ENCODE assay signal across 10 cellular contexts in genomic region chr15:50828610-50829206, GRCh38.
DNase-seq lines count a peak whose midpoint lies in the region; ATAC-seq and TF ChIP-seq lines count a peak whose summit lies in the region.
"Had no signal": no experiment of that assay in that cellular context is flagged by ENCODE, and none has a peak within 500 bp of the region (broad histone marks: within the 10 kb centered on the region; RNA-seq: fewer than 3 reads in every experiment).

No MANE protein-coding gene starts in this region.

- no peaks in the 10 kb centered on the region for H3K36me3 ChIP-seq in kidney epithelial cell (ENCODE audit: control insufficient read depth, insufficient read depth, low read length)

- H3K4me3 ChIP-seq in kidney epithelial cell (ENCODE audit: low read depth, low read length): no peak overlapping the region

- H3K27me3 ChIP-seq in kidney epithelial cell (ENCODE audit: control insufficient read depth, insufficient read depth, low read length): no peaks in the 10 kb centered on the region

- ATAC-seq in GM18909 (IDR thresholded peaks at IDR 0.05; ENCODE audit: poor library complexity, unreplicated experiment): no peak
- ATAC-seq in GM21423 (IDR thresholded peaks at IDR 0.05; ENCODE audit: unreplicated experiment): no peak

- peak; percentile 8 for TF ChIP-seq CTCF in kidney epithelial cell (IDR thresholded peaks at IDR 0.05; ENCODE audit: insufficient read depth, low read length, poor library complexity, severe bottlenecking)

- peak; percentile 86 for DNase-seq in A172 (ENCODE audit: low spot score)
- DNase-seq in HS-27A (ENCODE audit: low read depth): peak; percentile 53
- DNase-seq in amniotic stem cell (lab: John Stamatoyannopoulos, UW): peak; percentile 21
- peak; percentile 88 for DNase-seq in kidney epithelial cell (ENCODE audit: low read depth)
- DNase-seq in activated CD4-positive, alpha-beta T cell treated with anti-CD3 and anti-CD28 coated beads, Interleukin-2, amount 50 U/mL, for 1 hour: no peak
- no peak for DNase-seq in activated CD4-positive, alpha-beta T cell treated with anti-CD3 and anti-CD28 coated beads, Interleukin-2, amount 50 U/mL, for 4 hours
- DNase-seq: CD4-positive, CD25-positive, alpha-beta regulatory T cell; NCI-H510A treated with DMSO at 0.1 percent for 48 hours had no signal

Comparison
In these comparisons a context has a peak if more than half of its experiments do, and no peak if none do; other contexts are left out.
1. DNase-seq: peak in A172 (single experiment), HS-27A (single experiment), amniotic stem cell (single experiment) and kidney epithelial cell (single experiment); none in activated CD4-positive, alpha-beta T cell treated with anti-CD3 and anti-CD28 coated beads, Interleukin-2, amount 50 U/mL, for 1 hour (single experiment) and activated CD4-positive, alpha-beta T cell treated with anti-CD3 and anti-CD28 coated beads, Interleukin-2, amount 50 U/mL, for 4 hours (0 of 2).